Comparison of ENCODE assay signal across 1 cellular context in genomic region chr9:100033877-100034551, GRCh38.
TF ChIP-seq lines count a peak whose summit lies in the region.

No MANE protein-coding gene starts in this region.

TF ChIP-seq in K562, 482 proteins besides CTCF, POLR2A, EP300 and RAD21 (continued from another document and continues in another):
- TF ChIP-seq STAT6 (CRISPR knock-in tag; IDR thresholded peaks at IDR 0.05): no peak
- no peak for TF ChIP-seq FOXJ2 (tag; IDR thresholded peaks at IDR 0.05)
- TF ChIP-seq NFXL1 (CRISPR knock-in tag; IDR thresholded peaks at IDR 0.05): peak; percentile 78; the same call in 1 of the 2 replicates
- peak; percentile 98 for TF ChIP-seq CREB3 (tag; conservative IDR thresholded peaks at IDR 0.05; ENCODE audit: low read depth)
- TF ChIP-seq ZNF3 (CRISPR knock-in tag; IDR thresholded peaks at IDR 0.05): no peak
- no peak for TF ChIP-seq ZBTB2 (IDR thresholded peaks at IDR 0.05)
- no peak for TF ChIP-seq E2F8 (IDR thresholded peaks at IDR 0.05; ENCODE audit: low read depth, partially characterized antibody)
- no peak for TF ChIP-seq POU5F1 (IDR thresholded peaks at IDR 0.05; ENCODE audit: borderline replicate concordance, low read depth, low read length, partially characterized antibody)
- no peak for TF ChIP-seq ZNF695 (CRISPR knock-in tag; IDR thresholded peaks at IDR 0.05)
- no peak for TF ChIP-seq FOXO4 (CRISPR knock-in tag; IDR thresholded peaks at IDR 0.05)
- no peak for TF ChIP-seq CHAMP1 (IDR thresholded peaks at IDR 0.05)
- TF ChIP-seq KLF1 (tag; IDR thresholded peaks at IDR 0.05): no peak
- no peak for TF ChIP-seq NELFE (IDR thresholded peaks at IDR 0.05; ENCODE audit: insufficient read depth, insufficient read length)
- TF ChIP-seq ELF1 (tag; IDR thresholded peaks at IDR 0.05): peak; percentile 21; the same call in 1 of the 2 replicates
- no peak for TF ChIP-seq ZNF778 (CRISPR knock-in tag; IDR thresholded peaks at IDR 0.05)
- no peak for TF ChIP-seq XRCC5 (IDR thresholded peaks at IDR 0.05; ENCODE audit: low read depth, low read length)
- TF ChIP-seq ZNF282 (CRISPR knock-in tag; IDR thresholded peaks at IDR 0.05): no peak
- TF ChIP-seq ZNF583 (CRISPR knock-in tag; IDR thresholded peaks at IDR 0.05): no peak
- TF ChIP-seq NCOR1 (IDR thresholded peaks at IDR 0.05): no peak
- no peak for TF ChIP-seq ZBTB1 (CRISPR knock-in tag; IDR thresholded peaks at IDR 0.05; ENCODE audit: borderline replicate concordance, low read depth)
- TF ChIP-seq MCM7 (IDR thresholded peaks at IDR 0.05): no peak
- no peak for TF ChIP-seq CHD2 (IDR thresholded peaks at IDR 0.05; ENCODE audit: low read depth, low read length)
- no peak for TF ChIP-seq HBP1 (CRISPR knock-in tag; IDR thresholded peaks at IDR 0.05)
- no peak for TF ChIP-seq MBD2 (IDR thresholded peaks at IDR 0.05; ENCODE audit: borderline replicate concordance, low read depth)
- TF ChIP-seq RBM14 (IDR thresholded peaks at IDR 0.05; ENCODE audit: borderline replicate concordance, insufficient read depth, low read depth, low read length): no peak
- no peak for TF ChIP-seq TRIM28 (IDR thresholded peaks at IDR 0.05)
- no peak for TF ChIP-seq HNRNPL (IDR thresholded peaks at IDR 0.05; ENCODE audit: low read depth, low read length)
- TF ChIP-seq ETS1 (conservative IDR thresholded peaks at IDR 0.05; ENCODE audit: control insufficient read depth, low read depth, low read length): no peak
- no peak for TF ChIP-seq ELK3 (CRISPR knock-in tag; IDR thresholded peaks at IDR 0.05)
- TF ChIP-seq STAG1 (CRISPR knock-in tag; IDR thresholded peaks at IDR 0.05; ENCODE audit: borderline replicate concordance): no peak
- no peak for TF ChIP-seq ZEB2 (IDR thresholded peaks at IDR 0.05)
- peak; percentile 64; the same call in 1 of the 2 replicates for TF ChIP-seq GTF2A2 (tag; IDR thresholded peaks at IDR 0.05)
- TF ChIP-seq TFE3 (CRISPR knock-in tag; IDR thresholded peaks at IDR 0.05): no peak
- TF ChIP-seq NFYB (IDR thresholded peaks at IDR 0.05; ENCODE audit: extremely low read depth, insufficient read length): no peak
- TF ChIP-seq CBX8 (IDR thresholded peaks at IDR 0.05; ENCODE audit: borderline replicate concordance, extremely low read depth, low read depth, low read length, poor library complexity, severe bottlenecking): no peak
- no peak for TF ChIP-seq ZNF408 (CRISPR knock-in tag; IDR thresholded peaks at IDR 0.05; ENCODE audit: low read depth)
- no peak for TF ChIP-seq ZNF133 (CRISPR knock-in tag; IDR thresholded peaks at IDR 0.05)
- TF ChIP-seq NKRF (IDR thresholded peaks at IDR 0.05; ENCODE audit: borderline replicate concordance): no peak
